ENCODE assay signal across 29 cellular contexts in the genomic region with DNA sequence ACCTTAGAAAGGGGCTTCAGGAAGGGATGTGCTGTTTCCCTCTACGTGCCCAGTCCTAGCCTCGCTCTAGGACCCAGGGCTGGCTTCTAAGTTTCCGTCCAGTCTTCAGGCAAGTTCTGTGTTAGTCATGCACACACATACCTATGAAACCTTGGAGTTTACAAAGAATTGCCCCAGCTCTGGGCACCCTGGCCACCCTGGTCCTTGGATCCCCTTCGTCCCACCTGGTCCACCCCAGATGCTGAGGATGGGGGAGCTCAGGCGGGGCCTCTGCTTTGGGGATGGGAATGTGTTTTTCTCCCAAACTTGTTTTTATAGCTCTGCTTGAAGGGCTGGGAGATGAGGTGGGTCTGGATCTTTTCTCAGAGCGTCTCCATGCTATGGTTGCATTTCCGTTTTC. TPM values are rescaled to one million over a fixed set of nuclear protein-coding genes. Genes with fewer than 3 reads are reported as not detected.
DNase-seq lines count a peak whose midpoint lies in the region; ATAC-seq, FAIRE-seq and TF ChIP-seq lines count a peak whose summit lies in the region.
"Had no signal": no experiment of that assay in that cellular context is flagged by ENCODE, and none has a peak within 500 bp of the region (broad histone marks: within the 10 kb centered on the region; RNA-seq: fewer than 3 reads in every experiment).

No MANE protein-coding gene starts in this region.

- H3K79me2 ChIP-seq in astrocyte (ENCODE audit: insufficient read depth, low read length), result peaks cover 45% of the 10 kb centered on the region

- H3K4me3 Mint-ChIP-seq in Caco-2 (ENCODE audit: unreplicated experiment) (no peak overlapping the region), astrocyte (ENCODE audit: unreplicated experiment) (peak overlapping the region; percentile 60)
- H3K4me3 Mint-ChIP-seq: activated CD4-positive, alpha-beta memory T cell treated with anti-CD3 and anti-CD28 coated beads, Interleukin-2, amount 10 ng/mL, durations not matched to agents 7 days and 5 days; activated naive CD8-positive, alpha-beta T cell treated with anti-CD3 and anti-CD28 coated beads, Interleukin-2, amount 50 U/mL, for 24 hours; brain; CD4-positive, alpha-beta memory T cell; stimulated activated naive B cell treated with anti-CD40 and anti-IgM and Interleukin-4, amounts not matched to agents 10 μg/mL and 1 μg/mL and 100 μg/mL, for 72 hours had no signal

- 81 to 96% (median 94%) methylated on average over 5 to 7 of the region's 7 CpGs for WGBS in spleen, 5 donors

- no peak for TF ChIP-seq POLR2A in spleen (IDR thresholded peaks at IDR 0.05)

- no TSS peak for BruUV-seq in Caco-2 (replicated peaks; lab: Mats Ljungman, UMichigan)

- H3K27me3 ChIP-seq in Caco-2 (replicated peaks; ENCODE audit: control insufficient read depth, insufficient read depth, low read length), result no peaks in the 10 kb centered on the region
- H3K27me3 ChIP-seq in astrocyte (ENCODE audit: insufficient read depth, low read length), result no peaks in the 10 kb centered on the region
- no peaks in the 10 kb centered on the region for H3K27me3 ChIP-seq in muscle layer of colon (ENCODE audit: control insufficient read depth in 1 of 2, insufficient read depth in 2 of 2, low read length in 2 of 2)
- H3K27me3 ChIP-seq in tibial artery, result no peaks in the 10 kb centered on the region
- peaks cover 0 to 5% (median 0%) of the 10 kb centered on the region in 7 donors for H3K27me3 ChIP-seq in spleen (replicated peaks in 1 of 7)
- H3K27me3 ChIP-seq: MG63, tibial nerve had no signal

- H3K36me3 Mint-ChIP-seq in Caco-2 (ENCODE audit: insufficient read depth, unreplicated experiment) (peaks cover 36% of the 10 kb centered on the region), astrocyte (ENCODE audit: low read depth, unreplicated experiment) (peaks cover 32% of the 10 kb centered on the region)

- no peaks in the 10 kb centered on the region for H3K9me3 Mint-ChIP-seq in Caco-2 (ENCODE audit: unreplicated experiment)
- H3K9me3 Mint-ChIP-seq in astrocyte (ENCODE audit: unreplicated experiment), result no peaks in the 10 kb centered on the region
- H3K9me3 Mint-ChIP-seq: activated CD4-positive, alpha-beta memory T cell treated with anti-CD3 and anti-CD28 coated beads, Interleukin-2, amount 10 ng/mL, durations not matched to agents 7 days and 5 days; activated naive CD8-positive, alpha-beta T cell treated with anti-CD3 and anti-CD28 coated beads, Interleukin-2, amount 50 U/mL, for 24 hours; brain; CD4-positive, alpha-beta memory T cell; neural crest cell; stimulated activated naive B cell treated with anti-CD40 and anti-IgM and Interleukin-4, amounts not matched to agents 10 μg/mL and 1 μg/mL and 100 μg/mL, for 72 hours had no signal

- H3K27ac Mint-ChIP-seq in Caco-2 (ENCODE audit: unreplicated experiment) (peak overlapping the region; percentile 86), astrocyte (ENCODE audit: unreplicated experiment) (peak overlapping the region; percentile 99)
- H3K27ac Mint-ChIP-seq: activated CD4-positive, alpha-beta memory T cell treated with anti-CD3 and anti-CD28 coated beads, Interleukin-2, amount 10 ng/mL, durations not matched to agents 7 days and 5 days; activated naive CD8-positive, alpha-beta T cell treated with anti-CD3 and anti-CD28 coated beads, Interleukin-2, amount 50 U/mL, for 24 hours; stimulated activated naive B cell treated with anti-CD40 and anti-IgM and Interleukin-4, amounts not matched to agents 10 μg/mL and 1 μg/mL and 100 μg/mL, for 72 hours had no signal

- TF ChIP-seq CTCF in Caco-2 (IDR thresholded peaks at IDR 0.05; ENCODE audit: insufficient read depth in 1 of 2, low read depth in 1 of 2, low read length in 1 of 2, severe bottlenecking in 1 of 2, unreplicated experiment in 1 of 2) (no peak), astrocyte (IDR thresholded peaks at IDR 0.05; ENCODE audit: insufficient read depth, low read depth, low read length) (no peak), tibial artery (IDR thresholded peaks at IDR 0.05) (no peak), spleen (IDR thresholded peaks at IDR 0.05 in 8 of 11, conservative IDR thresholded peaks at IDR 0.05 in 3 of 11) (no peak)

- H3K4me2 ChIP-seq in astrocyte (ENCODE audit: low read length), result peak overlapping the region; percentile 98
- H3K4me2 ChIP-seq: SK-N-SH had no signal

- no peak for ATAC-seq in HG02798 (IDR thresholded peaks at IDR 0.05; ENCODE audit: poor library complexity, unreplicated experiment)
- ATAC-seq: activated naive CD8-positive, alpha-beta T cell treated with anti-CD3 and anti-CD28 coated beads, Interleukin-2, amount 50 U/mL, for 24 hours; psoas muscle; stimulated activated naive B cell treated with anti-CD40 and anti-IgM and Interleukin-4, amounts not matched to agents 10 μg/mL and 1 μg/mL and 100 μg/mL, for 72 hours had no signal

- H3K4me3 ChIP-seq in Caco-2 (ENCODE audit: low read depth, low read length) (no peak overlapping the region), astrocyte (ENCODE audit: insufficient read depth, low read depth, low read length) (no peak overlapping the region), muscle layer of colon (ENCODE audit: low read depth in 1 of 2, low read length in 2 of 2) (no peak overlapping the region), tibial artery (no peak overlapping the region), spleen (no peak overlapping the region)
- H3K4me3 ChIP-seq: GM23248, K562, MG63, psoas muscle, tibial nerve had no signal

- H3K27ac ChIP-seq in astrocyte (ENCODE audit: low read depth, low read length), result no peak overlapping the region
- H3K27ac ChIP-seq in muscle layer of colon (ENCODE audit: low read depth, low read length), result peak overlapping the region; percentile 98
- peak overlapping the region; percentile 97 to 98 for H3K27ac ChIP-seq in tibial artery
- no peak overlapping the region for H3K27ac ChIP-seq in spleen
- H3K27ac ChIP-seq: GM23248, psoas muscle had no signal

- H3K9ac ChIP-seq in astrocyte (ENCODE audit: low read length) (no peak overlapping the region), muscle layer of colon (ENCODE audit: low read length) (no peak overlapping the region)
- H3K9ac ChIP-seq: GM23248, SK-N-SH had no signal

- intact Hi-C loops in Caco-2 (cut with micrococcal nuclease; ENCODE audit: unreplicated experiment), result no loop called here
- intact Hi-C loops in tibial artery (cut with DNase I; ENCODE audit: low total_unique reads), result no loop called here
- intact Hi-C loops in spleen (cut with DNase I; ENCODE audit: low total_unique reads), result no loop called here

- H3K27me3 Mint-ChIP-seq in Caco-2 (ENCODE audit: insufficient read depth, unreplicated experiment), result no peaks in the 10 kb centered on the region
- no peaks in the 10 kb centered on the region for H3K27me3 Mint-ChIP-seq in astrocyte (ENCODE audit: low read depth, unreplicated experiment)
- H3K27me3 Mint-ChIP-seq: activated CD4-positive, alpha-beta memory T cell treated with anti-CD3 and anti-CD28 coated beads, Interleukin-2, amount 10 ng/mL, durations not matched to agents 7 days and 5 days; activated naive CD8-positive, alpha-beta T cell treated with anti-CD3 and anti-CD28 coated beads, Interleukin-2, amount 50 U/mL, for 24 hours; brain; CD4-positive, alpha-beta memory T cell; stimulated activated naive B cell treated with anti-CD40 and anti-IgM and Interleukin-4, amounts not matched to agents 10 μg/mL and 1 μg/mL and 100 μg/mL, for 72 hours had no signal

- CTCF ChIA-PET in Caco-2 (lab: Charles Lee), result interaction anchor here (0.6 to 1.1 kb wide), 2 partner anchors 25 to 28 kb away, joined by 3 to 4 read pairs; no protein-coding TSS in a partner anchor

- H3K4me1 ChIP-seq in Caco-2 (peaks cover 37% of the 10 kb centered on the region), astrocyte (ENCODE audit: insufficient read depth, low read length) (peaks cover 21% of the 10 kb centered on the region), muscle layer of colon (ENCODE audit: insufficient read depth, low read length) (peaks cover 13% of the 10 kb centered on the region), tibial artery (peaks cover 0 to 20% (median 16%) of the 10 kb centered on the region in 4 donors), spleen (peaks cover 0 to 52% (median 9%) of the 10 kb centered on the region in 6 donors)
- H3K4me1 ChIP-seq: psoas muscle had no signal

- FAIRE-seq in astrocyte (lab: Jason Lieb, UNC), result no peak
- FAIRE-seq: endometrium, K562, small intestine had no signal

- H3K9me3 ChIP-seq in Caco-2, result no peaks in the 10 kb centered on the region
- H3K9me3 ChIP-seq in astrocyte (ENCODE audit: insufficient read depth, low read depth, low read length), result no peaks in the 10 kb centered on the region
- H3K9me3 ChIP-seq in muscle layer of colon (ENCODE audit: low read length), result no peaks in the 10 kb centered on the region
- no peaks in the 10 kb centered on the region for H3K9me3 ChIP-seq in tibial artery
- no peaks in the 10 kb centered on the region for H3K9me3 ChIP-seq in spleen
- H3K9me3 ChIP-seq: MG63, psoas muscle, SK-N-SH, tibial nerve had no signal

- H3K36me3 ChIP-seq in Caco-2 (ENCODE audit: control insufficient read depth, insufficient read depth, low read length), result 0 out of 2 replicates have a peak, but pooled peaks cover 2% of the 10 kb centered on the region
- H3K36me3 ChIP-seq in astrocyte (ENCODE audit: insufficient read depth, low read length), result peaks cover 5% of the 10 kb centered on the region
- peaks cover 45% of the 10 kb centered on the region for H3K36me3 ChIP-seq in muscle layer of colon (ENCODE audit: insufficient read depth, low read length)
- peaks cover 37 to 75% (median 50%) of the 10 kb centered on the region in 3 donors for H3K36me3 ChIP-seq in tibial artery
- peaks cover 2 to 72% (median 34%) of the 10 kb centered on the region in 6 donors for H3K36me3 ChIP-seq in spleen
- H3K36me3 ChIP-seq: MG63 had no signal

- POLR2A ChIA-PET in Caco-2 (lab: Charles Lee), result interaction anchor here (0.6 kb wide), 1 partner anchor 34 kb away, joined by 3 read pairs; no protein-coding TSS in a partner anchor

- DNase-seq in Caco-2 (no peak), astrocyte (ENCODE audit: low read depth) (no peak), tibial artery (no peak), spleen (no peak), 8988T (no peak)
- DNase-seq: activated CD4-positive, alpha-beta memory T cell treated with anti-CD3 and anti-CD28 coated beads, Interleukin-2, amount 10 ng/mL, durations not matched to agents 7 days and 5 days; activated CD4-positive, CD25-positive, alpha-beta regulatory T cell; activated gamma-delta T cell; activated naive CD8-positive, alpha-beta T cell treated with anti-CD3 and anti-CD28 coated beads, Interleukin-2, amount 50 U/mL, for 24 hours; CD4-positive, alpha-beta memory T cell; cortex of kidney; glutamatergic neuron; GM23248; MG63; NCI-H1436 treated with DMSO at 0.1 percent for 48 hours; NCI-H510A treated with DMSO at 0.1 percent for 48 hours; SK-N-SH; small intestine; stimulated activated CD4-positive, alpha-beta T cell treated with anti-CD3 and anti-CD28 coated beads, Interleukin-2, amount 100 ng/mL, for 48 hours; stimulated activated naive B cell treated with anti-CD40 and anti-IgM and Interleukin-4, amounts not matched to agents 10 μg/mL and 1 μg/mL and 100 μg/mL, for 72 hours; T-helper 9 cell had no signal

- H3K4me1 Mint-ChIP-seq in Caco-2 (ENCODE audit: low read depth, unreplicated experiment) (peaks cover 34% of the 10 kb centered on the region), astrocyte (ENCODE audit: low read depth, unreplicated experiment) (peaks cover 28% of the 10 kb centered on the region)
- H3K4me1 Mint-ChIP-seq: activated naive CD8-positive, alpha-beta T cell treated with anti-CD3 and anti-CD28 coated beads, Interleukin-2, amount 50 U/mL, for 24 hours had no signal

- no peak overlapping the region for H2AFZ ChIP-seq in astrocyte (ENCODE audit: low read depth, low read length)
- H2AFZ ChIP-seq: GM23248 had no signal

- H4K20me1 ChIP-seq in astrocyte (ENCODE audit: insufficient read depth, low read length), result peaks cover 27% of the 10 kb centered on the region

RNA-seq across cellular contexts. Expression of gene TAGLN, which starts 2.2 kb away (rescaled TPM):
- 303 and 588 TPM in 2 replicates for total RNA-seq in Caco-2 (2022)
- total RNA-seq in astrocyte, result 3,676 and 4,004 TPM in 2 replicates
- total RNA-seq in spleen, result 1,000 to 10,000 TPM in 1 of 7 donors, 100 to 1,000 TPM in 6; 117 to 1,088 (median 328) TPM
- 100 to 1,000 TPM; 247 to 807 (median 469) TPM for polyA plus RNA-seq in spleen

RNA-seq across cellular contexts. Expression of gene SIDT2, which starts 18.5 kb away (rescaled TPM):
- 57.2 and 61.7 TPM in 2 replicates for total RNA-seq in Caco-2 (2022)
- 54.8 and 55.8 TPM in 2 replicates for total RNA-seq in astrocyte
- 10 to 100 TPM; 40.3 to 83.8 (median 58.3) TPM for total RNA-seq in spleen
- polyA plus RNA-seq in spleen, result 10 to 100 TPM; 21.3 to 36.0 (median 24.0) TPM

RNA-seq across cellular contexts. Expression of gene PCSK7, which starts 34.9 kb away (rescaled TPM):
- total RNA-seq in Caco-2 (2022), result 120 and 132 TPM in 2 replicates
- 43.6 and 53.3 TPM in 2 replicates for total RNA-seq in astrocyte
- total RNA-seq in spleen, result 100 to 1,000 TPM in 5 of 7 donors, 10 to 100 TPM in 2; 92.6 to 152 (median 117) TPM
- 10 to 100 TPM; 27.3 to 53.4 (median 52.3) TPM for polyA plus RNA-seq in spleen

RNA-seq across cellular contexts. Expression of gene RNF214, which starts 35.5 kb away (rescaled TPM):
- total RNA-seq in Caco-2 (2022) (51.2 and 55.8 TPM in 2 replicates), astrocyte (20.7 and 23.6 TPM in 2 replicates), spleen (10 to 100 TPM; 13.1 to 29.6 (median 20.9) TPM)
- 1 to 10 TPM; 5.6 to 9.9 (median 6.7) TPM for polyA plus RNA-seq in spleen

RNA-seq across cellular contexts. Expression of gene PAFAH1B2, which starts 52.9 kb away (rescaled TPM):
- total RNA-seq in Caco-2 (2022), result 167 and 168 TPM in 2 replicates
- 139 and 142 TPM in 2 replicates for total RNA-seq in astrocyte
- total RNA-seq in spleen, result 10 to 100 TPM; 58.6 to 80.4 (median 67.2) TPM
- 10 to 100 TPM; 14.3 to 28.3 (median 16.2) TPM for polyA plus RNA-seq in spleen

Comparison
In these comparisons a context has a peak if more than half of its experiments do, and no peak if none do; other contexts are left out.
1. H3K27ac ChIP-seq: peak in muscle layer of colon (single experiment) and tibial artery (2 of 2); none in astrocyte (single experiment) and spleen (0 of 8).